In the genomic region with DNA sequence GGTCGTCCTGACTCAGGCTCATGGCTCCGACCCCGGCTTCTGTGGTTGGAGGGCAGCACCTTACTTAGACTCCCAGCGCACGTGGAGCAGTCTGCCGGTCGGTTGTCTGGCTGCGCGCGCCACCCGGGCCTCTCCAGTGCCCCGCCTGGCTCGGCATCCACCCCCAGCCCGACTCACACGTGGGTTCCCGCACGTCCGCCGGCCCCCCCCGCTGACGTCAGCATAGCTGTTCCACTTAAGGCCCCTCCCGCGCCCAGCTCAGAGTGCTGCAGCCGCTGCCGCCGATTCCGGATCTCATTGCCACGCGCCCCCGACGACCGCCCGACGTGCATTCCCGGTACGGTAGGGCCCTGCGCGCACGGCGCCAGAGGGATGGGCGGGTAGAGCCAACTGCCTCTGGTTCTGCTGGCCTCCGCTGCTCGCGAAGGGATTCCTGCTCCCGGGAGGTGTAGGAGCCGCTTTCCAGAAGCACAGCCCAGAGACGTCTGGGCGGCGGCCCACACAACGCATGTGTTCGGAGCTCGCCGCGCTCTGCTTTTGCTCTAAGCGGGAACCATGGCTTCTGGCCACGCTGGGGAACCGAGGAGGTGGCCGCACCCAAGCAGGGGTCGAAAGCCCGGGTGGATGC, we compare ENCODE assay signal across 8 cellular contexts. TPM values are rescaled to one million over a fixed set of nuclear protein-coding genes. Genes with fewer than 3 reads are reported as not detected.
DNase-seq lines count a peak whose midpoint lies in the region; ATAC-seq and TF ChIP-seq lines count a peak whose summit lies in the region.

A gene (plus strand): TSS at position 264 of the 628 bp plus-strand sequence. CDS start 2,280 bp downstream, outside the sequence.

- peaks cover 0 to 40% (median 9%) of the 10 kb centered on the region in 3 donors for H3K4me1 ChIP-seq in gastroesophageal sphincter

- peak; percentile 85 for ATAC-seq in gastroesophageal sphincter

- peaks cover 0 to 23% of the 10 kb centered on the region in 2 donors for H3K36me3 ChIP-seq in gastroesophageal sphincter

- peaks cover 17% of the 10 kb centered on the region for H3K27me3 Mint-ChIP-seq in HFFc6 (ENCODE audit: insufficient read depth)
- no peaks in the 10 kb centered on the region for H3K27me3 Mint-ChIP-seq in activated naive CD4-positive, alpha-beta T cell treated with anti-CD3 and anti-CD28 coated beads for 36 hours (ENCODE audit: low read depth)

- peak; percentile 49 for TF ChIP-seq EP300 in gastroesophageal sphincter (IDR thresholded peaks at IDR 0.05)

- TF ChIP-seq CTCF in HFFc6 (IDR thresholded peaks at IDR 0.05) (no peak), NB4 (IDR thresholded peaks at IDR 0.05; ENCODE audit: low read depth, low read length) (no peak), gastroesophageal sphincter (IDR thresholded peaks at IDR 0.05) (no peak)

- no peaks in the 10 kb centered on the region for H3K9me3 ChIP-seq in gastroesophageal sphincter

- CTCF ChIA-PET in activated naive CD4-positive, alpha-beta T cell treated with anti-CD3 and anti-CD28 coated beads for 36 hours (lab: Charles Lee): interaction anchor here (1.1 to 3.5 kb wide), 2 partner anchors 11 to 13 kb away, joined by 4 to 16 read pairs; no protein-coding TSS in a partner anchor

- H3K27ac Mint-ChIP-seq in HFFc6: peak within 1 kb of the TSS; percentile 98
- peak within 1 kb of the TSS; percentile 99 for H3K27ac Mint-ChIP-seq in activated naive CD4-positive, alpha-beta T cell treated with anti-CD3 and anti-CD28 coated beads for 36 hours

- H3K9me3 Mint-ChIP-seq in HFFc6: peaks cover 8% of the 10 kb centered on the region
- H3K9me3 Mint-ChIP-seq in activated naive CD4-positive, alpha-beta T cell treated with anti-CD3 and anti-CD28 coated beads for 36 hours: no peaks in the 10 kb centered on the region

- H3K4me3 ChIP-seq in NB4 (ENCODE audit: low read depth, low read length) (peak within 1 kb of the TSS; percentile 100), gastroesophageal sphincter (peak within 1 kb of the TSS; percentile 56 to 71)

- TF ChIP-seq POLR2A in NB4 (IDR thresholded peaks at IDR 0.05; ENCODE audit: extremely low read depth, insufficient read length) (peak; percentile 99), gastroesophageal sphincter (IDR thresholded peaks at IDR 0.05) (peak; percentile 98 to 99)

- peak; percentile 71 for DNase-seq in GM04503 (ENCODE audit: low read depth)
- DNase-seq in HFFc6: peak; percentile 94
- DNase-seq in NB4 (ENCODE audit: low read depth): peak; percentile 99
- peak; percentile 95 for DNase-seq in SK-N-DZ (ENCODE audit: low spot score)
- DNase-seq in activated naive CD4-positive, alpha-beta T cell treated with anti-CD3 and anti-CD28 coated beads for 36 hours: peak; percentile 99
- peak; percentile 67 for DNase-seq in non-pigmented ciliary epithelial cell (ENCODE audit: low read depth)
- peak; percentile 53 to 99 (median 87) for DNase-seq in substantia nigra (lab: John Stamatoyannopoulos, UW)

- intact Hi-C loops in activated naive CD4-positive, alpha-beta T cell treated with anti-CD3 and anti-CD28 coated beads for 36 hours (cut with micrococcal nuclease): loop anchor here (1.0 to 10.0 kb wide), 7 partner anchors 10 to 1970 kb away; a partner anchor contains a TSS

- WGBS in gastroesophageal sphincter (ENCODE audit: low coverage in 1 of 2), 2 donors: 1 to 2% methylated on average over 10 to 25 of the region's 60 CpGs

- peaks cover 39% of the 10 kb centered on the region for H3K36me3 Mint-ChIP-seq in HFFc6 (ENCODE audit: low read depth)
- H3K36me3 Mint-ChIP-seq in activated naive CD4-positive, alpha-beta T cell treated with anti-CD3 and anti-CD28 coated beads for 36 hours (ENCODE audit: low read depth): peaks cover 47% of the 10 kb centered on the region

- no peaks in the 10 kb centered on the region for H3K27me3 ChIP-seq in gastroesophageal sphincter

- H3K4me3 Mint-ChIP-seq in HFFc6: peak within 1 kb of the TSS; percentile 100
- peak within 1 kb of the TSS; percentile 97 for H3K4me3 Mint-ChIP-seq in activated naive CD4-positive, alpha-beta T cell treated with anti-CD3 and anti-CD28 coated beads for 36 hours

- peaks cover 56% of the 10 kb centered on the region for H3K4me1 Mint-ChIP-seq in HFFc6 (ENCODE audit: low read depth)
- H3K4me1 Mint-ChIP-seq in activated naive CD4-positive, alpha-beta T cell treated with anti-CD3 and anti-CD28 coated beads for 36 hours (ENCODE audit: low read depth): peaks cover 56% of the 10 kb centered on the region

- H3K27ac ChIP-seq in gastroesophageal sphincter: peak within 1 kb of the TSS; percentile 88 to 99 (median 96)
- peak within 1 kb of the TSS; percentile 88 for H3K27ac ChIP-seq in substantia nigra (ENCODE audit: low read depth, low read length, poor library complexity, severe bottlenecking)

RNA-seq across cellular contexts. Expression of the gene that starts here (rescaled TPM):
- 1,000 to 10,000 TPM; 1,331 to 1,603 (median 1,438) TPM for total RNA-seq in HFFc6 (2021; fragmentation: NEBNext Ultra II Directional; extraction: Animal tissue kit (Norgen Biotek cat#: 25700))
- polyA plus RNA-seq in SK-N-DZ (2014; cell fraction: cytosol; rRNA removed): 454 and 460 TPM in 2 replicates
- 290 and 350 TPM in 2 replicates for polyA plus RNA-seq in SK-N-DZ (2014; cell fraction: nucleus; rRNA removed)
- 1,000 to 10,000 TPM; 1,317 to 1,360 TPM for total RNA-seq in activated naive CD4-positive, alpha-beta T cell treated with anti-CD3 and anti-CD28 coated beads for 36 hours
- total RNA-seq in gastroesophageal sphincter: 100 to 1,000 TPM; 394 to 614 (median 526) TPM

Comparison
In these comparisons a context has a peak if more than half of its experiments do, and no peak if none do; other contexts are left out.
1. Peak in every context shown above with its lines: DNase-seq, ATAC-seq, H3K4me3 ChIP-seq and H3K27ac ChIP-seq.